12 cellular contexts compared by ENCODE assay signal in the genomic region with DNA sequence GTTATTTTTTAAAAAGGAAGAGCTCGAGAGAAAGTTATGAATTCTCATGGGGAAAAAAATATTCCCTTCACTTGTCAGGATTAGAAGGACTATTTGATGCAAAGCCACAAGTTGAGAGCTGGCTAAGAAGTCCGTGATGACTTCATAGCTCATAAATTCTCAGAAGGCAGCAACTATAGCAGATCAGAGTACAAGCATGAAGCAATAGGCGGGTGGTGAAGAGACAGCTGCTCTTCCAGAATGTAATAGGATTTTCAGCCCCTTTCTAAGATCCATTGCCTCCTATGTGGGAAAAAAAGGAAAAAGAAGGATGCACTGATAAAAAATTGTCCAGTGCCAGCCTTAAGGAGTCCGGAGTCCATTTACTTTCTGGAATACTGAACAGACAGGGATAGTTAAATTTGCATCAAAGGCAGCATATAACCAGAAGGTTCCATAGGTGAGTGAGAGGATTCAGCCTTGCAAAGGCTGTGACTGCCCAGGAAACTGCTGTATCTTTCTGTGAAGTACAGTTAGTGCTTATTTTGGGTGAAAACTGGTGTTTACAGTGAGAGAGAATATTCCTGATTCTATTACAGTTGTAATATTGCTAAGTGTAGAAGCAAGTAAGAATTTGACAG.
DNase-seq lines count a peak whose midpoint lies in the region; FAIRE-seq and TF ChIP-seq lines count a peak whose summit lies in the region.
"Had no signal": no experiment of that assay in that cellular context is flagged by ENCODE, and none has a peak within 500 bp of the region (broad histone marks: within the 10 kb centered on the region; RNA-seq: fewer than 3 reads in every experiment).

No MANE protein-coding gene starts in this region.

- H3K27ac ChIP-seq in epithelial cell of prostate, result peak overlapping the region; percentile 64

- DNase-seq in AG08396 (ENCODE audit: low spot score) (peak; percentile 8), LHCN-M2 (ENCODE audit: low read depth) (peak; percentile 94), epithelial cell of prostate (ENCODE audit: low read depth, low spot score) (peak; percentile 37), middle frontal gyrus (ENCODE audit: extremely low spot score, low spot score) (peak; percentile 26), frontal cortex (ENCODE audit: low spot score in 2 of 2) (no peak), HK-2 (ENCODE audit: unreplicated experiment) (no peak), 8988T (no peak), GM12891 (ENCODE audit: insufficient read length, low spot score) (no peak)
- DNase-seq: activated T-cell treated with anti-CD3 and anti-CD28 coated beads, Interleukin-2, amount 50 U/mL, for 4 hours; NCI-H187; nephron progenitor cell had no signal

- FAIRE-seq in frontal cortex (lab: Jason Lieb, UNC) (no peak), GM12891 (lab: Jason Lieb, UNC) (no peak)
- FAIRE-seq: endometrium had no signal

- TF ChIP-seq POLR2A in GM12891 (IDR thresholded peaks at IDR 0.05; ENCODE audit: low read depth, low read length), result no peak

TF ChIP-seq in GM12891, 5 proteins besides CTCF, POLR2A, EP300 and RAD21:
- TF ChIP-seq SPI1 (IDR thresholded peaks at IDR 0.05; ENCODE audit: low read depth, low read length) (no peak), POLR2AphosphoS5 (IDR thresholded peaks at IDR 0.05; ENCODE audit: low read depth, low read length) (no peak), TAF1 (IDR thresholded peaks at IDR 0.05; ENCODE audit: low read depth, low read length) (no peak), POU2F2 (IDR thresholded peaks at IDR 0.05; ENCODE audit: low read depth, low read length) (no peak), PAX5 (IDR thresholded peaks at IDR 0.05; ENCODE audit: insufficient read depth, low read length, severe bottlenecking) (no peak)

Comparison
In these comparisons a context has a peak if more than half of its experiments do, and no peak if none do; other contexts are left out.
1. DNase-seq: peak in AG08396 (single experiment), LHCN-M2 (single experiment), epithelial cell of prostate (single experiment) and middle frontal gyrus (single experiment); none in frontal cortex (0 of 2), HK-2 (single experiment), 8988T (single experiment) and GM12891 (single experiment).